8 cellular contexts compared by ENCODE assay signal in genomic region chr19:3852614-3853254, GRCh38. TPM values are rescaled to one million over a fixed set of nuclear protein-coding genes. Genes with fewer than 3 reads are reported as not detected.
DNase-seq lines count a peak whose midpoint lies in the region; TF ChIP-seq lines count a peak whose summit lies in the region.

No MANE protein-coding gene starts in this region.

- 76 to 85% (median 83%) methylated on average over 3 to 4 of the region's 4 CpGs for WGBS in ovary, 3 donors

- TF ChIP-seq EP300 in ovary (IDR thresholded peaks at IDR 0.05) = no peak

- peak; percentile 43 for TF ChIP-seq CTCF in BE2C (IDR thresholded peaks at IDR 0.05; ENCODE audit: low read depth, low read length)
- peak; percentile 8 for TF ChIP-seq CTCF in GM20000 (IDR thresholded peaks at IDR 0.05; ENCODE audit: extremely low read depth, missing control alignments)
- no peak for TF ChIP-seq CTCF in ovary (IDR thresholded peaks at IDR 0.05)

- in situ Hi-C loops in SK-MEL-5 (cut with HindIII; ENCODE audit: low pct_unique_long_range_greater_than_20kb, low sequenced_read_pairs) = no loop called here

- no peaks in the 10 kb centered on the region for H3K36me3 ChIP-seq in BE2C
- no peaks in the 10 kb centered on the region for H3K36me3 ChIP-seq in ovary

- intact Hi-C loops in ovary (cut with DNase I) = no loop called here

- no peak overlapping the region for H3K4me3 ChIP-seq in BE2C (ENCODE audit: low read depth, low read length)
- no peak overlapping the region for H3K4me3 ChIP-seq in ovary

- no peak for TF ChIP-seq POLR2A in ovary (IDR thresholded peaks at IDR 0.05)

- no peak overlapping the region for H3K27ac ChIP-seq in ovary

- no peaks in the 10 kb centered on the region for H3K4me1 ChIP-seq in BE2C
- H3K4me1 ChIP-seq in ovary (ENCODE audit: insufficient read depth) = no peaks in the 10 kb centered on the region

- H3K27me3 ChIP-seq in BE2C (no peaks in the 10 kb centered on the region), ovary (no peaks in the 10 kb centered on the region)

- H3K9me3 ChIP-seq in BE2C (peaks cover 4% of the 10 kb centered on the region), ovary (peaks cover 0 to 12% of the 10 kb centered on the region in 2 donors)

- DNase-seq in BE2C = peak; percentile 38
- DNase-seq in GM20000 (ENCODE audit: low spot score) = no peak
- peak; percentile 66 for DNase-seq in SK-MEL-5 (ENCODE audit: low read depth, low spot score)
- peak; percentile 21 for DNase-seq in effector CD4-positive, alpha-beta T cell
- peak; percentile 23 for DNase-seq in stimulated activated CD4-positive, alpha-beta T cell treated with anti-CD3 and anti-CD28 coated beads, Interleukin-4, amount 100 ng/mL, for 1 hour
- DNase-seq in ovary = no peak
- no peak for DNase-seq in effector CD8-positive, alpha-beta T cell (lab: John Stamatoyannopoulos, UW)
- DNase-seq in ureter (ENCODE audit: low spot score) = no peak

RNA-seq across cellular contexts. Expression of gene ZFR2, which starts 16.1 kb away (rescaled TPM):
- 0.68 TPM for polyA plus RNA-seq in BE2C (2012; ENCODE audit: insufficient read depth, insufficient read length, low read depth)
- 0.18 and 0.72 TPM in 2 replicates for total RNA-seq in SK-MEL-5 (2014; rRNA removed; shearing (Covaris generic))
- polyA plus RNA-seq in SK-MEL-5 (2015; cell fraction: cytosol; rRNA removed) = 0.37 and 0.38 TPM in 2 replicates
- 0.12 TPM in 1 of 2 replicates, not detected in the other for polyA plus RNA-seq in SK-MEL-5 (2015; cell fraction: nucleus; rRNA removed)
- under 1 TPM in 5 of 7 donors, not detected in 2; 0.05 to 0.25 (median 0.11) TPM for total RNA-seq in ovary
- polyA plus RNA-seq in ovary = under 1 TPM in 1 of 2 donors, not detected in 1; 0.17 TPM
- 0.91 TPM for total RNA-seq in ureter

RNA-seq across cellular contexts. Expression of gene ATCAY, which starts 27.8 kb away (rescaled TPM):
- 19.9 TPM for polyA plus RNA-seq in BE2C (2012; ENCODE audit: insufficient read depth, insufficient read length, low read depth)
- not detected in 2 replicates for total RNA-seq in SK-MEL-5 (2014; rRNA removed; shearing (Covaris generic))
- 0.02 TPM in 1 of 2 replicates, not detected in the other for polyA plus RNA-seq in SK-MEL-5 (2015; cell fraction: cytosol; rRNA removed)
- not detected in 2 replicates for polyA plus RNA-seq in SK-MEL-5 (2015; cell fraction: nucleus; rRNA removed)
- total RNA-seq in ovary (under 1 TPM in 1 of 7 donors, not detected in 6; 0.31 TPM), ureter (4.9 TPM)
- not detected for polyA plus RNA-seq in ovary

Comparison
In these comparisons a context has a peak if more than half of its experiments do, and no peak if none do; other contexts are left out.
1. DNase-seq: peak in BE2C (single experiment), SK-MEL-5 (single experiment), effector CD4-positive, alpha-beta T cell (single experiment) and stimulated activated CD4-positive, alpha-beta T cell treated with anti-CD3 and anti-CD28 coated beads, Interleukin-4, amount 100 ng/mL, for 1 hour (single experiment); none in GM20000 (single experiment), ovary (0 of 5), effector CD8-positive, alpha-beta T cell (single experiment) and ureter (single experiment).
2. CTCF ChIP-seq: peak in BE2C (single experiment) and GM20000 (single experiment); none in ovary (0 of 3).